Comparison of ENCODE assay signal across 29 cellular contexts in genomic region chr18:11037841-11038240, GRCh38.
"Had no signal": no experiment of that assay in that cellular context is flagged by ENCODE, and none has a peak within 500 bp of the region (broad histone marks: within the 10 kb centered on the region; RNA-seq: fewer than 3 reads in every experiment).

No MANE protein-coding gene starts in this region.

- H3K36me3 ChIP-seq: brain microvascular endothelial cell, cardiac muscle cell, Peyer's patch, SJSA1 had no signal

- H3K4me3 ChIP-seq: cardiac muscle cell, K562, Peyer's patch, SJSA1 had no signal

- H3K36me3 Mint-ChIP-seq: activated naive CD4-positive, alpha-beta T cell treated with anti-CD3 and anti-CD28 coated beads, Interleukin-2, amount 50 U/mL, for 72 hours; WTC11 had no signal

- H3K27ac ChIP-seq: brain microvascular endothelial cell, cardiac muscle cell, Peyer's patch, RWPE1, SJSA1 had no signal

- H3K4me1 Mint-ChIP-seq: activated naive CD8-positive, alpha-beta T cell treated with anti-CD3 and anti-CD28 coated beads, Interleukin-2, amount 50 U/mL, for 24 hours had no signal

- H3K27ac Mint-ChIP-seq: activated CD8-positive, alpha-beta T cell treated with anti-CD3 and anti-CD28 coated beads, Interleukin-2, amount 10 ng/mL, durations not matched to agents 7 days and 5 days; activated naive CD4-positive, alpha-beta T cell treated with anti-CD3 and anti-CD28 coated beads, Interleukin-2, amount 50 U/mL, for 72 hours; activated naive CD8-positive, alpha-beta T cell treated with anti-CD3 and anti-CD28 coated beads, Interleukin-2, amount 50 U/mL, for 24 hours; T-helper 1 cell treated with Interleukin-12 subunit alpha and Interleukin-12 subunit beta and Interleukin-4 antibody, amounts not matched to agents 30 μg/mL and 1 μg/mL, for 36 hours; WTC11 had no signal

- H3K9me3 ChIP-seq: Peyer's patch, SJSA1 had no signal

- H3K4me3 Mint-ChIP-seq: activated CD8-positive, alpha-beta T cell treated with anti-CD3 and anti-CD28 coated beads, Interleukin-2, amount 10 ng/mL, durations not matched to agents 7 days and 5 days; activated naive CD8-positive, alpha-beta T cell treated with anti-CD3 and anti-CD28 coated beads, Interleukin-2, amount 50 U/mL, for 24 hours; T-helper 1 cell treated with Interleukin-12 subunit alpha and Interleukin-12 subunit beta and Interleukin-4 antibody, amounts not matched to agents 30 μg/mL and 1 μg/mL, for 36 hours; WTC11 had no signal

- H3K27me3 ChIP-seq: brain microvascular endothelial cell, cardiac muscle cell, Peyer's patch, SJSA1 had no signal

- H3K4me1 ChIP-seq: Peyer's patch had no signal

- H3K9me3 Mint-ChIP-seq: activated naive CD4-positive, alpha-beta T cell treated with anti-CD3 and anti-CD28 coated beads, Interleukin-2, amount 50 U/mL, for 72 hours; activated naive CD8-positive, alpha-beta T cell treated with anti-CD3 and anti-CD28 coated beads, Interleukin-2, amount 50 U/mL, for 24 hours; T-helper 1 cell treated with Interleukin-12 subunit alpha and Interleukin-12 subunit beta and Interleukin-4 antibody, amounts not matched to agents 30 μg/mL and 1 μg/mL, for 36 hours; WTC11 had no signal

- DNase-seq: activated CD4-positive, alpha-beta T cell treated with anti-CD3 and anti-CD28 coated beads for 48 hours; activated CD4-positive, alpha-beta T cell treated with anti-CD3 and anti-CD28 coated beads, Interleukin-2, amount 50 U/mL, for 4 hours; activated CD4-positive, CD25-positive, alpha-beta regulatory T cell treated with anti-CD3 and anti-CD28 coated beads, Interleukin-2, amount 50 U/mL, for 72 hours; activated CD8-positive, alpha-beta memory T cell treated with anti-CD3 and anti-CD28 coated beads, Interleukin-2, amount 50 U/mL, for 48 hours; activated CD8-positive, alpha-beta T cell treated with anti-CD3 and anti-CD28 coated beads, Interleukin-2, amount 10 ng/mL, durations not matched to agents 7 days and 5 days; activated naive CD4-positive, alpha-beta T cell; activated naive CD8-positive, alpha-beta T cell treated with anti-CD3 and anti-CD28 coated beads, Interleukin-2, amount 50 U/mL, for 24 hours; activated T-cell treated with anti-CD3 and anti-CD28 coated beads, Interleukin-2, amount 50 U/mL, for 1 hour; amygdala; brain microvascular endothelial cell; cerebellar nuclear complex; Karpas-422; NCI-H1092; NCI-H1417; NCI-H1930; NCI-H2171; NCI-H345; NCI-H510A; NCI-H526 treated with DMSO at 0.1 percent for 48 hours; NCI-H82; Peyer's patch; SHP77 had no signal

- ATAC-seq: activated CD8-positive, alpha-beta T cell treated with anti-CD3 and anti-CD28 coated beads, Interleukin-2, amount 10 ng/mL, durations not matched to agents 7 days and 5 days; activated naive CD4-positive, alpha-beta T cell treated with anti-CD3 and anti-CD28 coated beads, Interleukin-2, amount 50 U/mL, for 72 hours; activated naive CD8-positive, alpha-beta T cell treated with anti-CD3 and anti-CD28 coated beads, Interleukin-2, amount 50 U/mL, for 24 hours; K562; WTC11 had no signal
